Comparison of ENCODE assay signal across 28 cellular contexts in the genomic region with DNA sequence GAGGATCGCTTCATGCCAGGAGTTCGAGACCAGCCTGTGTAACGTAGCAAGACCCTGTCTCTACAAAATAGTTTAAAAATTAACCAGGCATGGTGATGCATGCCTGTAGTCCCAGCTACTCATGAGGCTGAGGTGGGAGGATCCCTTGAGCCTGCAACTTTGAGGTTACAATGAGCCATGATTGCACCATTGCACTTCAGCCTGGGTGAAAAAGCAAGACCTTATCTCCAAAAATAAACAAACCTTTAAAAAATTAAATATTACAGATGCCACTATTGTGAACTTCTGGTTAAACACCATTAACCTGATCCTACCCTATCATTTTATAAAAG.
A peak's percentile ranks its signal among the peaks of the same experiment; 100 is the strongest.
DNase-seq lines count a peak whose midpoint lies in the region; ATAC-seq and TF ChIP-seq lines count a peak whose summit lies in the region.
"Had no signal": no experiment of that assay in that cellular context is flagged by ENCODE, and none has a peak within 500 bp of the region (broad histone marks: within the 10 kb centered on the region; RNA-seq: fewer than 3 reads in every experiment).

No MANE protein-coding gene starts in this region.

- no peaks in the 10 kb centered on the region for H3K36me3 Mint-ChIP-seq in WTC11

- 78 to 83% methylated on average over 1 to 3 of the region's 3 CpGs for WGBS in esophagus squamous epithelium, 2 donors

- CTCF ChIA-PET in WTC11 (lab: Charles Lee): no interaction called here

- intact Hi-C loops in esophagus squamous epithelium (cut with DNase I): loop anchor here (10.0 kb wide), 1 partner anchor 422 kb away; a partner anchor contains a TSS

- ATAC-seq in stimulated activated naive CD8-positive, alpha-beta T cell treated with anti-CD3 and anti-CD28 coated beads, Interleukin-15, Interleukin-2, amounts not matched to agents 100 U/mL and 50 U/mL, for 24 hours: peak; percentile 30
- ATAC-seq in stimulated activated naive CD8-positive, alpha-beta T cell treated with anti-CD3 and anti-CD28 coated beads, Interleukin-15, amount 100 ng/mL, for 72 hours: no peak
- ATAC-seq in WTC11 (no peak), HG02840 (IDR thresholded peaks at IDR 0.05; ENCODE audit: low FRiP score, unreplicated experiment) (no peak)
- ATAC-seq: left cardiac atrium; naive thymus-derived CD4-positive, alpha-beta T cell had no signal

- H3K4me3 ChIP-seq in foreskin fibroblast (ENCODE audit: low read depth in 1 of 2, low read length in 2 of 2) (no peak overlapping the region), esophagus squamous epithelium (no peak overlapping the region)
- H3K4me3 ChIP-seq: esophagus muscularis mucosa, SK-N-MC, testis, uterus had no signal

- H3K27ac ChIP-seq in esophagus squamous epithelium: no peak overlapping the region
- H3K27ac ChIP-seq: esophagus muscularis mucosa, RWPE1, SK-N-MC, testis, uterus, VCaP had no signal

- no peak for TF ChIP-seq CTCF in WTC11 (IDR thresholded peaks at IDR 0.05)
- TF ChIP-seq CTCF in foreskin fibroblast (IDR thresholded peaks at IDR 0.05; ENCODE audit: low read depth, low read length): no peak
- no peak for TF ChIP-seq CTCF in esophagus squamous epithelium (IDR thresholded peaks at IDR 0.05)

- H3K27me3 Mint-ChIP-seq in stimulated activated naive CD8-positive, alpha-beta T cell treated with anti-CD3 and anti-CD28 coated beads, Interleukin-15, amount 100 ng/mL, for 72 hours: no peaks in the 10 kb centered on the region
- H3K27me3 Mint-ChIP-seq in WTC11 (ENCODE audit: low read depth): no peaks in the 10 kb centered on the region
- H3K27me3 Mint-ChIP-seq: brain; naive thymus-derived CD4-positive, alpha-beta T cell had no signal

- H3K9me3 ChIP-seq in esophagus squamous epithelium: no peaks in the 10 kb centered on the region
- H3K9me3 ChIP-seq: esophagus muscularis mucosa, testis, uterus had no signal

- no peaks in the 10 kb centered on the region for H3K36me3 ChIP-seq in esophagus squamous epithelium
- H3K36me3 ChIP-seq: uterus had no signal

- no peaks in the 10 kb centered on the region for H3K4me1 Mint-ChIP-seq in stimulated activated naive CD8-positive, alpha-beta T cell treated with anti-CD3 and anti-CD28 coated beads, Interleukin-15, amount 100 ng/mL, for 72 hours
- H3K4me1 Mint-ChIP-seq in WTC11: no peaks in the 10 kb centered on the region
- H3K4me1 Mint-ChIP-seq: brain; mesothelial cell of epicardium; naive thymus-derived CD4-positive, alpha-beta T cell had no signal

- POLR2A ChIA-PET in WTC11 (lab: Charles Lee): no interaction called here

- H3K27me3 ChIP-seq in esophagus squamous epithelium: no peaks in the 10 kb centered on the region
- H3K27me3 ChIP-seq: esophagus muscularis mucosa, testis, uterus had no signal

- H3K27ac Mint-ChIP-seq in stimulated activated naive CD8-positive, alpha-beta T cell treated with anti-CD3 and anti-CD28 coated beads, Interleukin-15, amount 100 ng/mL, for 72 hours: no peak overlapping the region
- H3K27ac Mint-ChIP-seq in WTC11: no peak overlapping the region
- H3K27ac Mint-ChIP-seq: brain; mesothelial cell of epicardium; naive thymus-derived CD4-positive, alpha-beta T cell had no signal

- peaks cover 0 to 20% (median 0%) of the 10 kb centered on the region in 3 donors for H3K4me1 ChIP-seq in esophagus squamous epithelium
- H3K4me1 ChIP-seq: esophagus muscularis mucosa, testis, uterus had no signal

- H3K4me3 Mint-ChIP-seq in stimulated activated naive CD8-positive, alpha-beta T cell treated with anti-CD3 and anti-CD28 coated beads, Interleukin-15, amount 100 ng/mL, for 72 hours: no peak overlapping the region
- H3K4me3 Mint-ChIP-seq in WTC11: no peak overlapping the region
- H3K4me3 Mint-ChIP-seq: brain; mesothelial cell of epicardium; naive thymus-derived CD4-positive, alpha-beta T cell had no signal

- TF ChIP-seq POLR2A in esophagus squamous epithelium (IDR thresholded peaks at IDR 0.05): no peak

- no peak for DNase-seq in stimulated activated naive CD8-positive, alpha-beta T cell treated with anti-CD3 and anti-CD28 coated beads, Interleukin-15, Interleukin-2, amounts not matched to agents 100 U/mL and 50 U/mL, for 24 hours
- DNase-seq in stimulated activated naive CD8-positive, alpha-beta T cell treated with anti-CD3 and anti-CD28 coated beads, Interleukin-15, amount 100 ng/mL, for 72 hours: no peak
- no peak for DNase-seq in WTC11 (ENCODE audit: low spot score)
- peak; percentile 48 to 66 for DNase-seq in foreskin fibroblast
- DNase-seq in esophagus squamous epithelium (lab: John Stamatoyannopoulos, UW): no peak
- DNase-seq in amygdala (lab: John Stamatoyannopoulos, UW): no peak
- no peak for DNase-seq in NCI-H446 (lab: John Stamatoyannopoulos, UW)
- DNase-seq: activated CD8-positive, alpha-beta memory T cell treated with anti-CD3 and anti-CD28 coated beads, Interleukin-2, amount 50 U/mL, for 4 hours; DMS79; effector CD4-positive, alpha-beta T cell; head of caudate nucleus; left cardiac atrium; naive thymus-derived CD4-positive, alpha-beta T cell; NCI-H1092; NCI-H187 treated with DMSO at 0.1 percent for 48 hours; NCI-H748 treated with DMSO at 0.1 percent for 48 hours; occipital lobe; retina; T-helper 2 cell; testis; uterus had no signal

- peaks cover 0 to 2% of the 10 kb centered on the region in 2 donors for H3K9me3 Mint-ChIP-seq in stimulated activated naive CD8-positive, alpha-beta T cell treated with anti-CD3 and anti-CD28 coated beads, Interleukin-15, amount 100 ng/mL, for 72 hours
- H3K9me3 Mint-ChIP-seq in WTC11: 0 out of 2 replicates have a peak, but pooled peaks cover 3% of the 10 kb centered on the region
- H3K9me3 Mint-ChIP-seq: brain, mesothelial cell of epicardium had no signal

TF ChIP-seq in WTC11, 78 proteins besides CTCF, POLR2A, EP300 and RAD21:
- TF ChIP-seq KAT7 (CRISPR knock-in tag; IDR thresholded peaks at IDR 0.05; ENCODE audit: borderline replicate concordance): no peak
- TF ChIP-seq GABPB1 (CRISPR knock-in tag; IDR thresholded peaks at IDR 0.05): peak; percentile 34; the same call in 1 of the 2 replicates
TF ChIP-seq in WTC11: peak in this region for 1.

Comparison
In these comparisons a context has a peak if more than half of its experiments do, and no peak if none do; other contexts are left out.
1. DNase-seq: peak in foreskin fibroblast (2 of 2); none in stimulated activated naive CD8-positive, alpha-beta T cell treated with anti-CD3 and anti-CD28 coated beads, Interleukin-15, Interleukin-2, amounts not matched to agents 100 U/mL and 50 U/mL, for 24 hours (single experiment), stimulated activated naive CD8-positive, alpha-beta T cell treated with anti-CD3 and anti-CD28 coated beads, Interleukin-15, amount 100 ng/mL, for 72 hours (0 of 2), WTC11 (single experiment), esophagus squamous epithelium (single experiment), amygdala (0 of 56) and NCI-H446 (0 of 2).